8 cellular contexts compared by ENCODE assay signal in the genomic region with DNA sequence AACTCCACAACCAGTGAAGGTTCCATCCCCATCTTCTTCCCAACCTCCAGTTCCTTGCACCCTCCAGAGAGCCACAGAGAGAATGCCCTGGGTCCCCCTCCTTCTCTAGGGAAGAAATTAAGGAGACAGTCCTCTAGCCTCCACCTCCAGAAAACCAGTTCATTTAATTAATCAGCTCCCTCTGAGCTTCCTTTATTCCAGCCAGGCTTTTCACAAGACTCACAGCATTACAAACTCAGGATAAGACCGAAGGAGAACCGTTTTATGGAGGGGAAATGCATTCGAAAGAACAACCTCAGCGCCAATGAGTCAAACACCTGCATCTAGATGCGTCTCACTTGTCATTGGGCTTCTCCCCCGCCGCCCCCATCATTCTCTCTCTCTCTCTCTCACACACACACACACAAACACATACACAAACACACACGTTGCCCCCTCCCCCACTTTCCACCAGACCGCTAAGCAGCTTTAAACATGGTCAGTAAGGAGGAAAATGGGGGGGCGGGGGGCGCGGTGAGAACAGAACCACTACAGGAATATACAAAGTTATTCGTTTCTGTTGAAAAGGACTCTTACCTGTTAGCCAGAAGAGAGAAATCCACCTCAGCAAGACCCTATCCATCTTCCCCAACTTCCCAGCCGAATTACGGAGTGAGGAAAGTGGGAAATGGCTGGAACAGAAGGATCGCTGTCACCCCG.
DNase-seq lines count a peak whose midpoint lies in the region; ATAC-seq and TF ChIP-seq lines count a peak whose summit lies in the region.

No MANE protein-coding gene starts in this region.

- peak overlapping the region; percentile 53 for H3K4me3 ChIP-seq in astrocyte of the cerebellum (ENCODE audit: low read depth, low read length)

- TF ChIP-seq CTCF in astrocyte of the cerebellum (IDR thresholded peaks at IDR 0.05; ENCODE audit: low read depth, low read length, missing control alignments) = no peak

- no peaks in the 10 kb centered on the region for H3K36me3 Mint-ChIP-seq in memory B cell
- H3K36me3 Mint-ChIP-seq in stimulated activated memory B cell treated with anti-CD40 and anti-IgM and Interleukin-4, amounts not matched to agents 10 μg/mL and 1 μg/mL and 100 μg/mL, for 72 hours = no peaks in the 10 kb centered on the region

- peak; percentile 36 for DNase-seq in NCI-H526 treated with DMSO at 0.1 percent for 48 hours (lab: John Stamatoyannopoulos, UW)
- no peak for DNase-seq in astrocyte of the cerebellum (ENCODE audit: low read depth)
- peak in 1 of 2 donors; percentile 16 for DNase-seq in memory B cell (ENCODE audit: low spot score in 2 of 2)
- no peak for DNase-seq in DMS153 treated with DMSO at 0.1 percent for 48 hours (lab: John Stamatoyannopoulos, UW; ENCODE audit: unreplicated experiment)
- DNase-seq in NCI-H1930 (lab: John Stamatoyannopoulos, UW) = no peak

- no peak overlapping the region for H3K27ac Mint-ChIP-seq in memory B cell
- no peak overlapping the region for H3K27ac Mint-ChIP-seq in stimulated activated memory B cell treated with anti-CD40 and anti-IgM and Interleukin-4, amounts not matched to agents 10 μg/mL and 1 μg/mL and 100 μg/mL, for 72 hours

- peak; percentile 15 for ATAC-seq in GM18909 (IDR thresholded peaks at IDR 0.05; ENCODE audit: poor library complexity, unreplicated experiment)
- ATAC-seq in memory B cell (ENCODE audit: low read depth) = peak; percentile 23
- no peak for ATAC-seq in stimulated activated memory B cell treated with anti-CD40 and anti-IgM and Interleukin-4, amounts not matched to agents 10 μg/mL and 1 μg/mL and 100 μg/mL, for 72 hours
- no peak for ATAC-seq in GM18870 (IDR thresholded peaks at IDR 0.05; ENCODE audit: unreplicated experiment)

- H3K4me3 Mint-ChIP-seq in memory B cell = peak overlapping the region; percentile 76
- peak overlapping the region; percentile 70 for H3K4me3 Mint-ChIP-seq in stimulated activated memory B cell treated with anti-CD40 and anti-IgM and Interleukin-4, amounts not matched to agents 10 μg/mL and 1 μg/mL and 100 μg/mL, for 72 hours

- H3K9me3 Mint-ChIP-seq in memory B cell = no peaks in the 10 kb centered on the region
- H3K9me3 Mint-ChIP-seq in stimulated activated memory B cell treated with anti-CD40 and anti-IgM and Interleukin-4, amounts not matched to agents 10 μg/mL and 1 μg/mL and 100 μg/mL, for 72 hours = no peaks in the 10 kb centered on the region

- in situ Hi-C loops in astrocyte of the cerebellum (cut with HindIII; ENCODE audit: low sequenced_read_pairs) = no loop called here

- peaks cover 8% of the 10 kb centered on the region for H3K4me1 Mint-ChIP-seq in memory B cell
- peaks cover 24% of the 10 kb centered on the region for H3K4me1 Mint-ChIP-seq in stimulated activated memory B cell treated with anti-CD40 and anti-IgM and Interleukin-4, amounts not matched to agents 10 μg/mL and 1 μg/mL and 100 μg/mL, for 72 hours

- H3K27me3 Mint-ChIP-seq in memory B cell = peaks cover 23% of the 10 kb centered on the region
- H3K27me3 Mint-ChIP-seq in stimulated activated memory B cell treated with anti-CD40 and anti-IgM and Interleukin-4, amounts not matched to agents 10 μg/mL and 1 μg/mL and 100 μg/mL, for 72 hours = peaks cover 56% of the 10 kb centered on the region

Comparison
In these comparisons a context has a peak if more than half of its experiments do, and no peak if none do; other contexts are left out.
1. ATAC-seq: peak in GM18909 (single experiment) and memory B cell (single experiment); none in stimulated activated memory B cell treated with anti-CD40 and anti-IgM and Interleukin-4, amounts not matched to agents 10 μg/mL and 1 μg/mL and 100 μg/mL, for 72 hours (single experiment) and GM18870 (single experiment).